ENCODE assay signal across 30 cellular contexts in genomic region chr10:7592627-7593026, GRCh38.
DNase-seq lines count a peak whose midpoint lies in the region; ATAC-seq, FAIRE-seq and TF ChIP-seq lines count a peak whose summit lies in the region.
"Had no signal": no experiment of that assay in that cellular context is flagged by ENCODE, and none has a peak within 500 bp of the region (broad histone marks: within the 10 kb centered on the region; RNA-seq: fewer than 3 reads in every experiment).

No MANE protein-coding gene starts in this region.

- no peak overlapping the region for H3K4me3 ChIP-seq in A549
- H3K4me3 ChIP-seq in right cardiac atrium (ENCODE audit: low read length), result no peak overlapping the region
- H3K4me3 ChIP-seq: GM23248, lung, smooth muscle cell had no signal

- ATAC-seq in A549 (peak; percentile 57 to 62; a peak in 4 of 6 replicates), right cardiac atrium (peak; percentile 22 to 40), foreskin keratinocyte (no peak), GM21447 (IDR thresholded peaks at IDR 0.05; ENCODE audit: unreplicated experiment) (no peak)
- peak; percentile 28 for ATAC-seq in stimulated activated effector memory CD8-positive, alpha-beta T cell treated with anti-CD3 and anti-CD28 coated beads, Interleukin-12 subunit alpha, Interleukin-12 subunit beta, amount 100 ng/mL, for 72 hours
- ATAC-seq: activated naive CD8-positive, alpha-beta T cell treated with anti-CD3 and anti-CD28 coated beads, Interleukin-2, amount 50 U/mL, for 24 hours had no signal

- no peak for TF ChIP-seq CTCF in A549 (IDR thresholded peaks at IDR 0.05)
- TF ChIP-seq CTCF in chondrocyte (IDR thresholded peaks at IDR 0.05), result no peak
- no peak for TF ChIP-seq CTCF in foreskin keratinocyte (conservative IDR thresholded peaks at IDR 0.05)
- TF ChIP-seq CTCF in GM13977 (IDR thresholded peaks at IDR 0.05; ENCODE audit: extremely low read depth, insufficient read depth, missing control alignments), result no peak

- H3K4me3 Mint-ChIP-seq in chondrocyte (ENCODE audit: unreplicated experiment), result no peak overlapping the region
- H3K4me3 Mint-ChIP-seq in stimulated activated effector memory CD8-positive, alpha-beta T cell treated with anti-CD3 and anti-CD28 coated beads, Interleukin-12 subunit alpha, Interleukin-12 subunit beta, amount 100 ng/mL, for 72 hours, result no peak overlapping the region
- H3K4me3 Mint-ChIP-seq: activated CD4-positive, alpha-beta T cell treated with anti-CD3 and anti-CD28 coated beads, Interleukin-2, amount 10 ng/mL, durations not matched to agents 7 days and 5 days; activated naive CD8-positive, alpha-beta T cell treated with anti-CD3 and anti-CD28 coated beads, Interleukin-2, amount 50 U/mL, for 24 hours; brain; HFFc6; IgD-negative memory B cell; type B pancreatic cell had no signal

- TF ChIP-seq RAD21 in A549 (conservative IDR thresholded peaks at IDR 0.05 in 1 of 2, IDR thresholded peaks at IDR 0.05 in 1 of 2), result no peak

- no peaks in the 10 kb centered on the region for H3K4me1 ChIP-seq in A549
- no peaks in the 10 kb centered on the region for H3K4me1 ChIP-seq in right cardiac atrium (ENCODE audit: control insufficient read depth, insufficient read depth, low read length)
- no peaks in the 10 kb centered on the region for H3K4me1 ChIP-seq in foreskin keratinocyte

- DNase-seq in A549 (ENCODE audit: low read depth in 1 of 2, low spot score in 1 of 2) (no peak), chondrocyte (ENCODE audit: low spot score) (peak; percentile 75), right cardiac atrium (no peak), foreskin keratinocyte (no peak), DMS114 treated with DMSO at 0.1 percent for 48 hours (lab: John Stamatoyannopoulos, UW; ENCODE audit: unreplicated experiment) (no peak), GM13977 (ENCODE audit: low spot score) (no peak)
- no peak for DNase-seq in stimulated activated effector memory CD8-positive, alpha-beta T cell treated with anti-CD3 and anti-CD28 coated beads, Interleukin-12 subunit alpha, Interleukin-12 subunit beta, amount 100 ng/mL, for 72 hours (ENCODE audit: low spot score in 2 of 2)
- DNase-seq: activated CD4-positive, alpha-beta T cell treated with anti-CD3 and anti-CD28 coated beads, Interleukin-2, amount 10 ng/mL, durations not matched to agents 7 days and 5 days; activated CD8-positive, alpha-beta memory T cell treated with anti-CD3 and anti-CD28 coated beads, Interleukin-2, amount 50 U/mL, for 4 hours; activated naive CD8-positive, alpha-beta T cell treated with anti-CD3 and anti-CD28 coated beads, Interleukin-2, amount 50 U/mL, for 24 hours; effector CD8-positive, alpha-beta T cell; foreskin melanocyte; GF-D8; HFFc6; NCI-H1105; NCI-H2029; NCI-H226; NCI-H748 treated with DMSO at 0.1 percent for 48 hours; RPMI8226; stimulated activated CD4-positive, alpha-beta T cell treated with anti-CD3 and anti-CD28 coated beads, Interleukin-4, amount 100 ng/mL, for 1 hour; stimulated activated naive CD4-positive, alpha-beta T cell had no signal

- TF ChIP-seq EP300 in A549 (IDR thresholded peaks at IDR 0.05), result no peak

- H3K27me3 ChIP-seq in right cardiac atrium (ENCODE audit: control insufficient read depth, insufficient read depth), result no peaks in the 10 kb centered on the region
- H3K27me3 ChIP-seq in foreskin keratinocyte, result no peaks in the 10 kb centered on the region

- no peak overlapping the region for H3K4me2 ChIP-seq in A549
- H3K4me2 ChIP-seq: smooth muscle cell had no signal

- H3K36me3 Mint-ChIP-seq in chondrocyte (ENCODE audit: low read depth), result no peaks in the 10 kb centered on the region
- no peaks in the 10 kb centered on the region for H3K36me3 Mint-ChIP-seq in stimulated activated effector memory CD8-positive, alpha-beta T cell treated with anti-CD3 and anti-CD28 coated beads, Interleukin-12 subunit alpha, Interleukin-12 subunit beta, amount 100 ng/mL, for 72 hours
- H3K36me3 Mint-ChIP-seq: brain had no signal

- H3K27ac Mint-ChIP-seq in chondrocyte (ENCODE audit: unreplicated experiment), result no peak overlapping the region
- no peak overlapping the region for H3K27ac Mint-ChIP-seq in stimulated activated effector memory CD8-positive, alpha-beta T cell treated with anti-CD3 and anti-CD28 coated beads, Interleukin-12 subunit alpha, Interleukin-12 subunit beta, amount 100 ng/mL, for 72 hours
- H3K27ac Mint-ChIP-seq: activated CD4-positive, alpha-beta T cell treated with anti-CD3 and anti-CD28 coated beads, Interleukin-2, amount 10 ng/mL, durations not matched to agents 7 days and 5 days; activated naive CD8-positive, alpha-beta T cell treated with anti-CD3 and anti-CD28 coated beads, Interleukin-2, amount 50 U/mL, for 24 hours; HFFc6; IgD-negative memory B cell; type B pancreatic cell had no signal

- H3K4me1 Mint-ChIP-seq in chondrocyte (ENCODE audit: low read depth), result no peaks in the 10 kb centered on the region
- H3K4me1 Mint-ChIP-seq in stimulated activated effector memory CD8-positive, alpha-beta T cell treated with anti-CD3 and anti-CD28 coated beads, Interleukin-12 subunit alpha, Interleukin-12 subunit beta, amount 100 ng/mL, for 72 hours, result peaks cover 7% of the 10 kb centered on the region
- H3K4me1 Mint-ChIP-seq: activated CD4-positive, alpha-beta T cell treated with anti-CD3 and anti-CD28 coated beads, Interleukin-2, amount 10 ng/mL, durations not matched to agents 7 days and 5 days; activated naive CD8-positive, alpha-beta T cell treated with anti-CD3 and anti-CD28 coated beads, Interleukin-2, amount 50 U/mL, for 24 hours; brain had no signal

- FAIRE-seq in A549 (lab: Jason Lieb, UNC), result no peak
- FAIRE-seq: islet of Langerhans had no signal

- in situ Hi-C loops in GM13977 (cut with MboI; ENCODE audit: low pct_unique_long_range_greater_than_20kb, low sequenced_read_pairs, unreplicated experiment), result no loop called here

- H3K27ac ChIP-seq in A549, result no peak overlapping the region
- no peak overlapping the region for H3K27ac ChIP-seq in right cardiac atrium (ENCODE audit: low read length)
- no peak overlapping the region for H3K27ac ChIP-seq in foreskin keratinocyte
- H3K27ac ChIP-seq: GM23248, VCaP had no signal

- intact Hi-C loops in right cardiac atrium (cut with DNase I), result no loop called here

- POLR2A ChIA-PET in A549 (lab: Yijun Ruan, JAX), result no interaction called here

- TF ChIP-seq POLR2A in A549 (IDR thresholded peaks at IDR 0.05; ENCODE audit: low read length), result no peak

- WGBS in A549 (ENCODE audit: missing lambda C conversion rate), result 60% methylated on average over 5 of the region's 5 CpGs
- 84% methylated on average over 5 of the region's 5 CpGs for WGBS in right cardiac atrium

- no peaks in the 10 kb centered on the region for H3K9me3 Mint-ChIP-seq in chondrocyte (ENCODE audit: low read depth)
- H3K9me3 Mint-ChIP-seq in stimulated activated effector memory CD8-positive, alpha-beta T cell treated with anti-CD3 and anti-CD28 coated beads, Interleukin-12 subunit alpha, Interleukin-12 subunit beta, amount 100 ng/mL, for 72 hours, result no peaks in the 10 kb centered on the region
- H3K9me3 Mint-ChIP-seq: activated CD4-positive, alpha-beta T cell treated with anti-CD3 and anti-CD28 coated beads, Interleukin-2, amount 10 ng/mL, durations not matched to agents 7 days and 5 days; activated naive CD8-positive, alpha-beta T cell treated with anti-CD3 and anti-CD28 coated beads, Interleukin-2, amount 50 U/mL, for 24 hours; brain; IgD-negative memory B cell; type B pancreatic cell had no signal

- peaks cover 7% of the 10 kb centered on the region for H3K27me3 Mint-ChIP-seq in chondrocyte (ENCODE audit: low read depth)
- H3K27me3 Mint-ChIP-seq: activated CD4-positive, alpha-beta T cell treated with anti-CD3 and anti-CD28 coated beads, Interleukin-2, amount 10 ng/mL, durations not matched to agents 7 days and 5 days had no signal

- CTCF ChIA-PET in A549 (lab: Yijun Ruan, JAX), result interaction anchor here (0.8 to 1.1 kb wide), 2 partner anchors 22 to 67 kb away, joined by 3 read pairs; no protein-coding TSS in a partner anchor

- H3K9me3 ChIP-seq in A549 (no peaks in the 10 kb centered on the region), right cardiac atrium (ENCODE audit: control insufficient read depth, low read length) (no peaks in the 10 kb centered on the region)

TF ChIP-seq in A549, 52 proteins besides CTCF, POLR2A, EP300 and RAD21:
- TF ChIP-seq POLR2AphosphoS2 (conservative IDR thresholded peaks at IDR 0.05; ENCODE audit: low read length) (no peak), FOSB (CRISPR knock-in tag; IDR thresholded peaks at IDR 0.05) (no peak), E2F6 (IDR thresholded peaks at IDR 0.05; ENCODE audit: borderline replicate concordance, low read depth) (no peak), SREBF2 (IDR thresholded peaks at IDR 0.05) (no peak), USF2 (IDR thresholded peaks at IDR 0.05) (no peak), FOXS1 (CRISPR knock-in tag; IDR thresholded peaks at IDR 0.05) (no peak), PHF8 (IDR thresholded peaks at IDR 0.05; ENCODE audit: borderline replicate concordance, low read depth) (no peak), ESRRA (IDR thresholded peaks at IDR 0.05; ENCODE audit: borderline replicate concordance, low read length) (no peak), SMC3 (IDR thresholded peaks at IDR 0.05) (no peak), ZSCAN20 (CRISPR knock-in tag; IDR thresholded peaks at IDR 0.05) (no peak), HOXB5 (CRISPR knock-in tag; IDR thresholded peaks at IDR 0.05) (no peak), HDAC2 (IDR thresholded peaks at IDR 0.05) (no peak), MAFK (IDR thresholded peaks at IDR 0.05; ENCODE audit: partially characterized antibody) (no peak), JUN (IDR thresholded peaks at IDR 0.05) (no peak)

Comparison
In these comparisons a context has a peak if more than half of its experiments do, and no peak if none do; other contexts are left out.
1. ATAC-seq: peak in A549 (2 of 2), right cardiac atrium (2 of 2) and stimulated activated effector memory CD8-positive, alpha-beta T cell treated with anti-CD3 and anti-CD28 coated beads, Interleukin-12 subunit alpha, Interleukin-12 subunit beta, amount 100 ng/mL, for 72 hours (single experiment); none in foreskin keratinocyte (single experiment) and GM21447 (single experiment).